In genomic region chr2:172102159-172102857, GRCh38 we compare ENCODE assay signal across 1 cellular context.
TF ChIP-seq lines count a peak whose summit lies in the region.

No MANE protein-coding gene starts in this region.

TF ChIP-seq in HepG2, 621 proteins besides CTCF, POLR2A, EP300 and RAD21 (continued from another document and continues in another):
- peak in 1 of 2 experiments; percentile 19; a peak in 1 of 4 replicates for TF ChIP-seq HMGXB4 (CRISPR knock-in tag; IDR thresholded peaks at IDR 0.05; ENCODE audit: borderline replicate concordance in 1 of 2, low read depth in 1 of 2)
- 0 out of 2 replicates have a peak, but pooled peaks have one; percentile 2 for TF ChIP-seq PATZ1 (CRISPR knock-in tag; IDR thresholded peaks at IDR 0.05)
- TF ChIP-seq, protein P1, sequence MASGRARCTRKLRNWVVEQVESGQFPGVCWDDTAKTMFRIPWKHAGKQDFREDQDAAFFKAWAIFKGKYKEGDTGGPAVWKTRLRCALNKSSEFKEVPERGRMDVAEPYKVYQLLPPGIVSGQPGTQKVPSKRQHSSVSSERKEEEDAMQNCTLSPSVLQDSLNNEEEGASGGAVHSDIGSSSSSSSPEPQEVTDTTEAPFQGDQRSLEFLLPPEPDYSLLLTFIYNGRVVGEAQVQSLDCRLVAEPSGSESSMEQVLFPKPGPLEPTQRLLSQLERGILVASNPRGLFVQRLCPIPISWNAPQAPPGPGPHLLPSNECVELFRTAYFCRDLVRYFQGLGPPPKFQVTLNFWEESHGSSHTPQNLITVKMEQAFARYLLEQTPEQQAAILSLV (CRISPR knock-in tag; IDR thresholded peaks at IDR 0.05; ENCODE audit: borderline replicate concordance) = peak; percentile 43; the same call in 1 of the 2 replicates
- TF ChIP-seq, protein P2, sequence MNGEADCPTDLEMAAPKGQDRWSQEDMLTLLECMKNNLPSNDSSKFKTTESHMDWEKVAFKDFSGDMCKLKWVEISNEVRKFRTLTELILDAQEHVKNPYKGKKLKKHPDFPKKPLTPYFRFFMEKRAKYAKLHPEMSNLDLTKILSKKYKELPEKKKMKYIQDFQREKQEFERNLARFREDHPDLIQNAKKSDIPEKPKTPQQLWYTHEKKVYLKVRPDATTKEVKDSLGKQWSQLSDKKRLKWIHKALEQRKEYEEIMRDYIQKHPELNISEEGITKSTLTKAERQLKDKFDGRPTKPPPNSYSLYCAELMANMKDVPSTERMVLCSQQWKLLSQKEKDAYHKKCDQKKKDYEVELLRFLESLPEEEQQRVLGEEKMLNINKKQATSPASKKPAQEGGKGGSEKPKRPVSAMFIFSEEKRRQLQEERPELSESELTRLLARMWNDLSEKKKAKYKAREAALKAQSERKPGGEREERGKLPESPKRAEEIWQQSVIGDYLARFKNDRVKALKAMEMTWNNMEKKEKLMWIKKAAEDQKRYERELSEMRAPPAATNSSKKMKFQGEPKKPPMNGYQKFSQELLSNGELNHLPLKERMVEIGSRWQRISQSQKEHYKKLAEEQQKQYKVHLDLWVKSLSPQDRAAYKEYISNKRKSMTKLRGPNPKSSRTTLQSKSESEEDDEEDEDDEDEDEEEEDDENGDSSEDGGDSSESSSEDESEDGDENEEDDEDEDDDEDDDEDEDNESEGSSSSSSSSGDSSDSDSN (CRISPR knock-in tag; IDR thresholded peaks at IDR 0.05) = peak; percentile 77; the same call in 1 of the 2 replicates
- no peak for TF ChIP-seq GFI1 (CRISPR knock-in tag; IDR thresholded peaks at IDR 0.05; ENCODE audit: borderline replicate concordance)
- 0 out of 2 replicates have a peak, but pooled peaks have one; percentile 28 for TF ChIP-seq ZNF746 (CRISPR knock-in tag; IDR thresholded peaks at IDR 0.05)
- TF ChIP-seq ZNF180 (CRISPR knock-in tag; IDR thresholded peaks at IDR 0.05; ENCODE audit: borderline replicate concordance, low read depth) = no peak
- peak; percentile 65; the same call in 1 of the 2 replicates for TF ChIP-seq ZNF543 (CRISPR knock-in tag; IDR thresholded peaks at IDR 0.05)
- peak; percentile 60; the same call in 1 of the 2 replicates for TF ChIP-seq ZNF891 (CRISPR knock-in tag; IDR thresholded peaks at IDR 0.05)
- TF ChIP-seq AGO2 (optimal IDR thresholded peaks at IDR 0.05; ENCODE audit: low read depth, low read length) = peak; percentile 39
- 0 out of 2 replicates have a peak, but pooled peaks have one; percentile 25 for TF ChIP-seq ZNF567 (CRISPR knock-in tag; IDR thresholded peaks at IDR 0.05; ENCODE audit: borderline replicate concordance)
- no peak for TF ChIP-seq BORCS8-MEF2B (CRISPR knock-in tag; IDR thresholded peaks at IDR 0.05)
- no peak for TF ChIP-seq HNRNPK (IDR thresholded peaks at IDR 0.05; ENCODE audit: low read depth, low read length, poor library complexity, severe bottlenecking)
- TF ChIP-seq ZNF609 (CRISPR knock-in tag; IDR thresholded peaks at IDR 0.05; ENCODE audit: borderline replicate concordance) = no peak
- TF ChIP-seq, protein P3, sequence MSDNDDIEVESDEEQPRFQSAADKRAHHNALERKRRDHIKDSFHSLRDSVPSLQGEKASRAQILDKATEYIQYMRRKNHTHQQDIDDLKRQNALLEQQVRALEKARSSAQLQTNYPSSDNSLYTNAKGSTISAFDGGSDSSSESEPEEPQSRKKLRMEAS (IDR thresholded peaks at IDR 0.05) = peak; percentile 37; the same call in 1 of the 2 replicates
- peak; percentile 59 for TF ChIP-seq IKZF4 (CRISPR knock-in tag; IDR thresholded peaks at IDR 0.05; ENCODE audit: borderline replicate concordance, low read depth, not compliant biosample characterization)
- TF ChIP-seq ZFX (CRISPR knock-in tag; IDR thresholded peaks at IDR 0.05; ENCODE audit: low read depth) = peak; percentile 6; the same call in 1 of the 2 replicates
- TF ChIP-seq ZNF772 (CRISPR knock-in tag; IDR thresholded peaks at IDR 0.05) = 0 out of 2 replicates have a peak, but pooled peaks have one; percentile 1
- TF ChIP-seq NFRKB (IDR thresholded peaks at IDR 0.05) = no peak
- TF ChIP-seq HOXA9 (CRISPR knock-in tag; IDR thresholded peaks at IDR 0.05; ENCODE audit: borderline replicate concordance) = no peak; the same call in 1 of the 2 replicates
- no peak for TF ChIP-seq NR2F2 (IDR thresholded peaks at IDR 0.05; ENCODE audit: borderline replicate concordance, low read depth)
- peak; percentile 47; the same call in 1 of the 2 replicates for TF ChIP-seq ZNF274 (CRISPR knock-in tag; IDR thresholded peaks at IDR 0.05)
- 0 out of 2 replicates have a peak, but pooled peaks have one; percentile 19 for TF ChIP-seq REPIN1 (CRISPR knock-in tag; IDR thresholded peaks at IDR 0.05; ENCODE audit: borderline replicate concordance, low read depth)
- 0 out of 2 replicates have a peak, but pooled peaks have one; percentile 20 for TF ChIP-seq ZNF782 (CRISPR knock-in tag; IDR thresholded peaks at IDR 0.05; ENCODE audit: borderline replicate concordance)
- no peak for TF ChIP-seq SNAPC5 (CRISPR knock-in tag; IDR thresholded peaks at IDR 0.05; ENCODE audit: borderline replicate concordance)
- TF ChIP-seq KAT8 (CRISPR knock-in tag; IDR thresholded peaks at IDR 0.05) = no peak
- no peak for TF ChIP-seq ETV6 (CRISPR knock-in tag; conservative IDR thresholded peaks at IDR 0.05)
- no peak for TF ChIP-seq ZNF740 (CRISPR knock-in tag; IDR thresholded peaks at IDR 0.05)
- no peak for TF ChIP-seq ZNF18 (CRISPR knock-in tag; IDR thresholded peaks at IDR 0.05; ENCODE audit: insufficient replicate concordance)
- no peak for TF ChIP-seq NKX3-1 (CRISPR knock-in tag; IDR thresholded peaks at IDR 0.05)
- TF ChIP-seq MYNN (CRISPR knock-in tag; IDR thresholded peaks at IDR 0.05; ENCODE audit: low read depth) = no peak
- TF ChIP-seq ISX (CRISPR knock-in tag; conservative IDR thresholded peaks at IDR 0.05) = no peak
- TF ChIP-seq, protein P4, sequence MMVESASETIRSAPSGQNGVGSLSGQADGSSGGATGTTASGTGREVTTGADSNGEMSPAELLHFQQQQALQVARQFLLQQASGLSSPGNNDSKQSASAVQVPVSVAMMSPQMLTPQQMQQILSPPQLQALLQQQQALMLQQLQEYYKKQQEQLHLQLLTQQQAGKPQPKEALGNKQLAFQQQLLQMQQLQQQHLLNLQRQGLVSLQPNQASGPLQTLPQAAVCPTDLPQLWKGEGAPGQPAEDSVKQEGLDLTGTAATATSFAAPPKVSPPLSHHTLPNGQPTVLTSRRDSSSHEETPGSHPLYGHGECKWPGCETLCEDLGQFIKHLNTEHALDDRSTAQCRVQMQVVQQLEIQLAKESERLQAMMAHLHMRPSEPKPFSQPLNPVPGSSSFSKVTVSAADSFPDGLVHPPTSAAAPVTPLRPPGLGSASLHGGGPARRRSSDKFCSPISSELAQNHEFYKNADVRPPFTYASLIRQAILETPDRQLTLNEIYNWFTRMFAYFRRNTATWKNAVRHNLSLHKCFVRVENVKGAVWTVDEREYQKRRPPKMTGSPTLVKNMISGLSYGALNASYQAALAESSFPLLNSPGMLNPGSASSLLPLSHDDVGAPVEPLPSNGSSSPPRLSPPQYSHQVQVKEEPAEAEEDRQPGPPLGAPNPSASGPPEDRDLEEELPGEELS (CRISPR knock-in tag; IDR thresholded peaks at IDR 0.05) = no peak
- 0 out of 2 replicates have a peak, but pooled peaks have one; percentile 15 for TF ChIP-seq HOXD1 (CRISPR knock-in tag; IDR thresholded peaks at IDR 0.05)
- TF ChIP-seq ZNF44 (CRISPR knock-in tag; IDR thresholded peaks at IDR 0.05) = 0 out of 2 replicates have a peak, but pooled peaks have one; percentile 74
- no peak for TF ChIP-seq ARID2 (CRISPR knock-in tag; IDR thresholded peaks at IDR 0.05; ENCODE audit: borderline replicate concordance)
- 0 out of 2 replicates have a peak, but pooled peaks have one; percentile 12 for TF ChIP-seq ZNF510 (CRISPR knock-in tag; IDR thresholded peaks at IDR 0.05; ENCODE audit: low read depth)
- TF ChIP-seq REL (CRISPR knock-in tag; conservative IDR thresholded peaks at IDR 0.05) = no peak
